ENCODE assay signal across 8 cellular contexts in the genomic region with DNA sequence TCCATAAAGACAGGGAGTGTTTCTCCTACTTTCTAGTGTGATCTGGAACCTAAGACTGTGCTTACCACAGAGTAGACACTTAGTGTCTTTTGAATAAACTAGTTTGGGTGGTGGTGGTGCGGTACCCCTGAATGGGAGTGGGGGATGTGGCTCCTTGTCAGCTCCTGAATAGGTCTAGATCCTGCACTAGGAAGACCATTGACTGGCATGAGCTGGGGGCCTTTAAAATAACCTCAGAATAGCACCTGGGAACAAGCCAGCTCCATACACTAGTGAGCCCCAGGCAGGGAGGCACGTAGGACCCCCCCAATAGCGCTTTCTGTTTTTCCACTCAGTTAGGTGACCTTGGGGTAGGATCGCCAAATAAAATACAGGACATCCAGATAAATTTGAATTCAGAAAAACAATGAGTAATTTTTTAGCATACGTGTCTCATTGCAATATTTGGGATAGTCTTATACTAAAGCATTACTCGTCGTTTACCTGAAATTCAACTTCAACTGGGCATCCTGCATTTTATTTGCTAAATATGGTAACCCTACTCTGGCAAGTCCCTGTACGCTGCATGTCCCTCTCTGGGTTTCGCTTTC. TPM values are rescaled to one million over a fixed set of nuclear protein-coding genes. Genes with fewer than 3 reads are reported as not detected.
DNase-seq lines count a peak whose midpoint lies in the region; ATAC-seq and TF ChIP-seq lines count a peak whose summit lies in the region.

No MANE protein-coding gene starts in this region.

- ATAC-seq in activated T-cell treated with anti-CD3 and anti-CD28 coated beads, Interleukin-2, amount 50 U/mL, for 72 hours (replicated peaks in 1 of 2) = no peak
- ATAC-seq in stimulated activated effector memory CD8-positive, alpha-beta T cell treated with anti-CD3 and anti-CD28 coated beads, Interleukin-12 subunit alpha, Interleukin-12 subunit beta, amount 100 ng/mL, for 72 hours = no peak

- no peaks in the 10 kb centered on the region for H3K27me3 Mint-ChIP-seq in activated T-cell treated with anti-CD3 and anti-CD28 coated beads, Interleukin-2, amount 50 U/mL, for 72 hours (ENCODE audit: low read depth)

- no peaks in the 10 kb centered on the region for H3K9me3 ChIP-seq in HEK293 (ENCODE audit: control insufficient read depth, insufficient read depth, low read depth, low read length)

- POLR2A ChIA-PET in HEK293 (lab: Yijun Ruan, JAX) = interaction anchor here (0.5 to 1.9 kb wide), 12 partner anchors 11 to 345 kb away, joined by 3 to 28 read pairs (median 4); a partner anchor contains a TSS

- peaks cover 5% of the 10 kb centered on the region for H3K4me1 ChIP-seq in HEK293 (ENCODE audit: control insufficient read depth, insufficient read depth, low read length)

- CTCF ChIA-PET in HEK293 (lab: Yijun Ruan, JAX) = interaction anchor here (0.6 to 2.8 kb wide), 30 partner anchors 8 to 1240 kb away, joined by 3 to 38 read pairs (median 3); no protein-coding TSS in a partner anchor

- DNase-seq in activated T-cell treated with anti-CD3 and anti-CD28 coated beads, Interleukin-2, amount 50 U/mL, for 72 hours = no peak
- DNase-seq in stimulated activated effector memory CD8-positive, alpha-beta T cell treated with anti-CD3 and anti-CD28 coated beads, Interleukin-12 subunit alpha, Interleukin-12 subunit beta, amount 100 ng/mL, for 72 hours (ENCODE audit: low spot score in 2 of 2) = no peak
- no peak for DNase-seq in activated CD8-positive, alpha-beta memory T cell treated with anti-CD3 and anti-CD28 coated beads for 24 hours
- no peak for DNase-seq in NCI-H510A (lab: John Stamatoyannopoulos, UW)
- no peak for DNase-seq in GDM1 (lab: John Stamatoyannopoulos, UW)
- DNase-seq in putamen (ENCODE audit: low spot score) = no peak

- H3K36me3 ChIP-seq in HEK293 (ENCODE audit: control insufficient read depth in 2 of 2, insufficient read depth in 1 of 2, low read length in 2 of 2) = peaks cover 0 to 4% of the 10 kb centered on the region in 2 experiments; a peak in 1 of 3 replicates

- H3K4me1 Mint-ChIP-seq in activated T-cell treated with anti-CD3 and anti-CD28 coated beads, Interleukin-2, amount 50 U/mL, for 72 hours (ENCODE audit: low read depth) = peaks cover 45% of the 10 kb centered on the region
- peaks cover 40% of the 10 kb centered on the region for H3K4me1 Mint-ChIP-seq in stimulated activated effector memory CD8-positive, alpha-beta T cell treated with anti-CD3 and anti-CD28 coated beads, Interleukin-12 subunit alpha, Interleukin-12 subunit beta, amount 100 ng/mL, for 72 hours

- peak overlapping the region; percentile 99 for H3K27ac Mint-ChIP-seq in activated T-cell treated with anti-CD3 and anti-CD28 coated beads, Interleukin-2, amount 50 U/mL, for 72 hours
- peak overlapping the region; percentile 98 for H3K27ac Mint-ChIP-seq in stimulated activated effector memory CD8-positive, alpha-beta T cell treated with anti-CD3 and anti-CD28 coated beads, Interleukin-12 subunit alpha, Interleukin-12 subunit beta, amount 100 ng/mL, for 72 hours

- peak overlapping the region; percentile 93 to 98 for H3K4me3 Mint-ChIP-seq in activated T-cell treated with anti-CD3 and anti-CD28 coated beads, Interleukin-2, amount 50 U/mL, for 72 hours
- peak overlapping the region; percentile 88 for H3K4me3 Mint-ChIP-seq in stimulated activated effector memory CD8-positive, alpha-beta T cell treated with anti-CD3 and anti-CD28 coated beads, Interleukin-12 subunit alpha, Interleukin-12 subunit beta, amount 100 ng/mL, for 72 hours

- peaks cover 0 to 2% of the 10 kb centered on the region in 2 donors for H3K9me3 Mint-ChIP-seq in activated T-cell treated with anti-CD3 and anti-CD28 coated beads, Interleukin-2, amount 50 U/mL, for 72 hours
- H3K9me3 Mint-ChIP-seq in stimulated activated effector memory CD8-positive, alpha-beta T cell treated with anti-CD3 and anti-CD28 coated beads, Interleukin-12 subunit alpha, Interleukin-12 subunit beta, amount 100 ng/mL, for 72 hours = no peaks in the 10 kb centered on the region

- peak overlapping the region; percentile 75 for H3K4me3 ChIP-seq in HEK293 (ENCODE audit: low read depth, low read length)
- H3K4me3 ChIP-seq in iPS-11a (ENCODE audit: low read depth, low read length) = peak overlapping the region; percentile 96

- H3K27ac ChIP-seq in HEK293 (ENCODE audit: extremely low read depth, low read depth, low read length) = peak overlapping the region; percentile 19; the same call in 1 of the 2 replicates

- TF ChIP-seq CTCF in HEK293 (tag by site-specific recombination; IDR thresholded peaks at IDR 0.05) = no peak

- peaks cover 4 to 7% of the 10 kb centered on the region in 2 donors for H3K36me3 Mint-ChIP-seq in activated T-cell treated with anti-CD3 and anti-CD28 coated beads, Interleukin-2, amount 50 U/mL, for 72 hours (ENCODE audit: insufficient read depth in 2 of 2)
- peaks cover 9% of the 10 kb centered on the region for H3K36me3 Mint-ChIP-seq in stimulated activated effector memory CD8-positive, alpha-beta T cell treated with anti-CD3 and anti-CD28 coated beads, Interleukin-12 subunit alpha, Interleukin-12 subunit beta, amount 100 ng/mL, for 72 hours

TF ChIP-seq in HEK293, 187 proteins besides CTCF, POLR2A, EP300 and RAD21 (continues in another document):
- no peak for TF ChIP-seq ZNF324 (tag by site-specific recombination; IDR thresholded peaks at IDR 0.05)
- no peak for TF ChIP-seq YY2 (tag by site-specific recombination; IDR thresholded peaks at IDR 0.05)
- TF ChIP-seq, protein P1, sequence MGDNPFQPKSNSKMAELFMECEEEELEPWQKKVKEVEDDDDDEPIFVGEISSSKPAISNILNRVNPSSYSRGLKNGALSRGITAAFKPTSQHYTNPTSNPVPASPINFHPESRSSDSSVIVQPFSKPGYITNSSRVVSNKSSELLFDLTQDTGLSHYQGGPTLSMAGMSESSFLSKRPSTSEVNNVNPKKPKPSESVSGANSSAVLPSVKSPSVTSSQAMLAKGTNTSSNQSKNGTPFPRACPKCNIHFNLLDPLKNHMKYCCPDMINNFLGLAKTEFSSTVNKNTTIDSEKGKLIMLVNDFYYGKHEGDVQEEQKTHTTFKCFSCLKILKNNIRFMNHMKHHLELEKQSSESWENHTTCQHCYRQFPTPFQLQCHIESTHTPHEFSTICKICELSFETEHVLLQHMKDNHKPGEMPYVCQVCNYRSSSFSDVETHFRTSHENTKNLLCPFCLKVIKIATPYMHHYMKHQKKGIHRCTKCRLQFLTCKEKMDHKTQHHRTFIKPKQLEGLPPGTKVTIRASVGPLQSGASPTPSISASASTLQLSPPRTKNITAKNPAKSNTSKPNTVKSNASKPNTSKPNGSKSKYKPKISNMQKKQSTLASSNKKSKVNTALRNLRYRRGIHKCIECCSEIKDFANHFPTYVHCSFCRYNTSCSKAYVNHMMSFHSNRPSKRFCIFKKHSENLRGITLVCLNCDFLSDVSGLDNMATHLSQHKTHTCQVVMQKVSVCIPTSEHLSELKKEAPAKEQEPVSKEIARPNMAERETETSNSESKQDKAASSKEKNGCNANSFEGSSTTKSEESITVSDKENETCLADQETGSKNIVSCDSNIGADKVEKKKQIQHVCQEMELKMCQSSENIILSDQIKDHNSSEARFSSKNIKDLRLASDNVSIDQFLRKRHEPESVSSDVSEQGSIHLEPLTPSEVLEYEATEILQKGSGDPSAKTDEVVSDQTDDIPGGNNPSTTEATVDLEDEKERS (tag by site-specific recombination; IDR thresholded peaks at IDR 0.05) = no peak
- no peak for TF ChIP-seq KLF9 (tag by site-specific recombination; IDR thresholded peaks at IDR 0.05; ENCODE audit: low read depth)
- TF ChIP-seq, protein P2, sequence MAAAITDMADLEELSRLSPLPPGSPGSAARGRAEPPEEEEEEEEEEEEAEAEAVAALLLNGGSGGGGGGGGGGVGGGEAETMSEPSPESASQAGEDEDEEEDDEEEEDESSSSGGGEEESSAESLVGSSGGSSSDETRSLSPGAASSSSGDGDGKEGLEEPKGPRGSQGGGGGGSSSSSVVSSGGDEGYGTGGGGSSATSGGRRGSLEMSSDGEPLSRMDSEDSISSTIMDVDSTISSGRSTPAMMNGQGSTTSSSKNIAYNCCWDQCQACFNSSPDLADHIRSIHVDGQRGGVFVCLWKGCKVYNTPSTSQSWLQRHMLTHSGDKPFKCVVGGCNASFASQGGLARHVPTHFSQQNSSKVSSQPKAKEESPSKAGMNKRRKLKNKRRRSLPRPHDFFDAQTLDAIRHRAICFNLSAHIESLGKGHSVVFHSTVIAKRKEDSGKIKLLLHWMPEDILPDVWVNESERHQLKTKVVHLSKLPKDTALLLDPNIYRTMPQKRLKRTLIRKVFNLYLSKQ (tag by site-specific recombination; IDR thresholded peaks at IDR 0.05; ENCODE audit: borderline replicate concordance) = no peak
- TF ChIP-seq ZNF335 (tag by site-specific recombination; conservative IDR thresholded peaks at IDR 0.05) = no peak
- TF ChIP-seq ZBTB1 (tag by site-specific recombination; IDR thresholded peaks at IDR 0.05) = no peak
- no peak for TF ChIP-seq ZNF529 (tag by site-specific recombination; IDR thresholded peaks at IDR 0.05; ENCODE audit: insufficient replicate concordance)
- no peak for TF ChIP-seq ZNF76 (tag by site-specific recombination; IDR thresholded peaks at IDR 0.05; ENCODE audit: borderline replicate concordance, low read depth)
- TF ChIP-seq ZNF23 (tag by site-specific recombination; IDR thresholded peaks at IDR 0.05; ENCODE audit: borderline replicate concordance) = no peak
- no peak for TF ChIP-seq WT1 (tag by site-specific recombination; IDR thresholded peaks at IDR 0.05)
- TF ChIP-seq ZNF776 (tag by site-specific recombination; IDR thresholded peaks at IDR 0.05; ENCODE audit: borderline replicate concordance) = no peak
- no peak for TF ChIP-seq ZNF548 (tag by site-specific recombination; IDR thresholded peaks at IDR 0.05)
- no peak for TF ChIP-seq ZNF174 (tag by site-specific recombination; IDR thresholded peaks at IDR 0.05)
- TF ChIP-seq ZNF670 (tag by site-specific recombination; IDR thresholded peaks at IDR 0.05; ENCODE audit: low read depth) = no peak

RNA-seq across cellular contexts. Expression of a gene that starts 45.6 kb away (rescaled TPM):
- total RNA-seq in activated T-cell treated with anti-CD3 and anti-CD28 coated beads, Interleukin-2, amount 50 U/mL, for 72 hours = 1 to 10 TPM; 2.5 to 4.1 TPM

RNA-seq across cellular contexts. Expression of a gene that starts 55.3 kb away (rescaled TPM):
- total RNA-seq in activated T-cell treated with anti-CD3 and anti-CD28 coated beads, Interleukin-2, amount 50 U/mL, for 72 hours = 1 to 10 TPM; 4.1 to 8.1 TPM
